In genomic region chr6:90251295-90251992, GRCh38 we compare ENCODE assay signal across 8 cellular contexts. TPM values are rescaled to one million over a fixed set of nuclear protein-coding genes. Genes with fewer than 3 reads are reported as not detected.
DNase-seq lines count a peak whose midpoint lies in the region; ATAC-seq and TF ChIP-seq lines count a peak whose summit lies in the region.

No MANE protein-coding gene starts in this region.

- H3K36me3 ChIP-seq in smooth muscle cell (ENCODE audit: low read depth): no peaks in the 10 kb centered on the region

- H3K4me2 ChIP-seq in smooth muscle cell: no peak overlapping the region

- H3K27me3 Mint-ChIP-seq in activated CD4-positive, alpha-beta T cell treated with anti-CD3 and anti-CD28 coated beads, Interleukin-2, amount 10 ng/mL, durations not matched to agents 7 days and 5 days: no peaks in the 10 kb centered on the region

- TF ChIP-seq CTCF in smooth muscle cell (IDR thresholded peaks at IDR 0.05; ENCODE audit: borderline replicate concordance, insufficient read depth, poor library complexity, severe bottlenecking): no peak

- peak overlapping the region; percentile 14 for H3K9ac ChIP-seq in smooth muscle cell (ENCODE audit: low read depth)

- POLR2A ChIA-PET in activated CD4-positive, alpha-beta T cell treated with anti-CD3 and anti-CD28 coated beads, Interleukin-2, amount 10 ng/mL, durations not matched to agents 7 days and 5 days (lab: Charles Lee): no interaction called here

- H3K4me1 Mint-ChIP-seq in activated CD4-positive, alpha-beta T cell treated with anti-CD3 and anti-CD28 coated beads, Interleukin-2, amount 10 ng/mL, durations not matched to agents 7 days and 5 days: peaks cover 78% of the 10 kb centered on the region

- no peak for DNase-seq in activated CD4-positive, alpha-beta T cell treated with anti-CD3 and anti-CD28 coated beads, Interleukin-2, amount 10 ng/mL, durations not matched to agents 7 days and 5 days
- DNase-seq in activated CD4-positive, alpha-beta T cell treated with anti-CD3 and anti-CD28 coated beads for 4 hours: no peak
- DNase-seq in smooth muscle cell (lab: John Stamatoyannopoulos, UW; ENCODE audit: unreplicated experiment): no peak
- no peak for DNase-seq in NCI-H526 treated with DMSO at 0.1 percent for 48 hours (lab: John Stamatoyannopoulos, UW)
- no peak for DNase-seq in DMS79 (lab: John Stamatoyannopoulos, UW)
- no peak for DNase-seq in midbrain (lab: John Stamatoyannopoulos, UW)

- H3K36me3 Mint-ChIP-seq in activated CD4-positive, alpha-beta T cell treated with anti-CD3 and anti-CD28 coated beads, Interleukin-2, amount 10 ng/mL, durations not matched to agents 7 days and 5 days (ENCODE audit: low read depth): peaks cover 68% of the 10 kb centered on the region

- no peaks in the 10 kb centered on the region for H3F3A ChIP-seq in smooth muscle cell (ENCODE audit: low read depth)

- peak overlapping the region; percentile 52 for H3K27ac ChIP-seq in smooth muscle cell (ENCODE audit: low read depth)

- peak; percentile 94 for ATAC-seq in HG02571 (IDR thresholded peaks at IDR 0.05; ENCODE audit: unreplicated experiment)
- ATAC-seq in HG03575 (IDR thresholded peaks at IDR 0.05; ENCODE audit: extremely low read depth, insufficient number of reproducible peaks, low FRiP score, unreplicated experiment): peak; percentile 93

- no peak overlapping the region for H3K4me3 ChIP-seq in smooth muscle cell

- H3K4me1 ChIP-seq in smooth muscle cell (ENCODE audit: low read depth): no peaks in the 10 kb centered on the region

- 68% methylated on average over 4 of the region's 4 CpGs for WGBS in smooth muscle cell (ENCODE audit: low lambda C conversion rate)

- H3K9me3 ChIP-seq in smooth muscle cell (replicated peaks; ENCODE audit: low read depth): no peaks in the 10 kb centered on the region

- peaks cover 19% of the 10 kb centered on the region for H3K9me3 Mint-ChIP-seq in activated CD4-positive, alpha-beta T cell treated with anti-CD3 and anti-CD28 coated beads, Interleukin-2, amount 10 ng/mL, durations not matched to agents 7 days and 5 days

- H3K27ac Mint-ChIP-seq in activated CD4-positive, alpha-beta T cell treated with anti-CD3 and anti-CD28 coated beads, Interleukin-2, amount 10 ng/mL, durations not matched to agents 7 days and 5 days: peak overlapping the region; percentile 42

- H3K4me3 Mint-ChIP-seq in activated CD4-positive, alpha-beta T cell treated with anti-CD3 and anti-CD28 coated beads, Interleukin-2, amount 10 ng/mL, durations not matched to agents 7 days and 5 days: no peak overlapping the region

- CTCF ChIA-PET in activated CD4-positive, alpha-beta T cell treated with anti-CD3 and anti-CD28 coated beads, Interleukin-2, amount 10 ng/mL, durations not matched to agents 7 days and 5 days (lab: Charles Lee): interaction anchor here (0.6 to 2.2 kb wide), 5 partner anchors 13 to 311 kb away, joined by 3 to 5 read pairs (median 3); no protein-coding TSS in a partner anchor

- H3K27me3 ChIP-seq in smooth muscle cell (ENCODE audit: low read depth): no peaks in the 10 kb centered on the region

- no peaks in the 10 kb centered on the region for H3K79me2 ChIP-seq in smooth muscle cell (ENCODE audit: low read depth)

- H4K20me1 ChIP-seq in smooth muscle cell (ENCODE audit: low read depth): no peaks in the 10 kb centered on the region

- no peak overlapping the region for H2AFZ ChIP-seq in smooth muscle cell (ENCODE audit: low read depth)

RNA-seq across cellular contexts. Expression of gene BACH2, which starts 45.2 kb away (rescaled TPM):
- total RNA-seq in activated CD4-positive, alpha-beta T cell treated with anti-CD3 and anti-CD28 coated beads, Interleukin-2, amount 10 ng/mL, durations not matched to agents 7 days and 5 days: 10 to 100 TPM; 59.4 to 61.6 TPM
- total RNA-seq in smooth muscle cell: 4.3 and 4.5 TPM in 2 replicates
- 3.0 and 3.6 TPM in 2 replicates for polyA plus RNA-seq in smooth muscle cell

Comparison
In these comparisons a context has a peak if more than half of its experiments do, and no peak if none do; other contexts are left out.
1. RNA of gene BACH2, which starts 45.2 kb away (total RNA-seq): 59.4 to 61.6 TPM in activated CD4-positive, alpha-beta T cell treated with anti-CD3 and anti-CD28 coated beads, Interleukin-2, amount 10 ng/mL, durations not matched to agents 7 days and 5 days; 4.3 to 4.5 TPM in smooth muscle cell; every median in the first group is over 10 times any median in the second.